Comparison of ENCODE assay signal across 1 cellular context in genomic region chr1:173865468-173866164, GRCh38.
TF ChIP-seq lines count a peak whose summit lies in the region.

No MANE protein-coding gene starts in this region.

TF ChIP-seq in WTC11, 78 proteins besides CTCF, POLR2A, EP300 and RAD21 (continued from another document):
- TF ChIP-seq, protein P1, sequence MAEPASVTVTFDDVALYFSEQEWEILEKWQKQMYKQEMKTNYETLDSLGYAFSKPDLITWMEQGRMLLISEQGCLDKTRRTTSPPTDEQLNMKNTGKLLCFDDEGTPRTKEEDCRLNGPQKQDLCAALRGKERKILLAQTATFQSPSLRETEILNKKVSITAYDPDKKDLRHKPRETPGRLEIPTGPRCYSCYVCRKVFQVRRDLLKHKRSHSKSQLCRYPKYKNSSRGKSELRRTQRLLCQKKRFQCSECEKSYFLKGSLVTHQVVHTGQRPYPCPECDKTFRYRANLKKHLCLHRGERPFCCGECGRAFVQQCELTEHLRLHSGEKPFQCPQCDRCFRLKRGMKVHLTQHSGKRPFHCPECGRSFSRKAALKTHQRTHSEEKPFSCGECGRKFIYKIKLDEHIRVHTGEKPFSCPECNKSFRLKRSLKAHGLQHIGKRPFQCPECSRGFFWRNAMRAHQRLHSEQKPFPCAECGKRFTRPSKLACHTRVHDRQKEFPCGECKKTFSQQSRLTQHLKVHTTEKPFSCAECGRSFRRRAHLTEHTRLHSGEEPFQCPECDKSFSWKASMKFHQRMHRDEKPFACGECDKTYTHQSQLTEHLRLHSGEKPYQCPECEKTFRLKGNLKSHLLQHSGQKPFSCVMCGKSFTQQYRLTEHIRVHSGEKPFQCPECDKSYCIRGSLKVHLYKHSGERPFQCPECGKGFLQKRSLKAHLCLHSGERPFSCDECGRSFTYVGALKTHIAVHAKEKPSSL (CRISPR knock-in tag; conservative IDR thresholded peaks at IDR 0.05) = peak; percentile 3
- no peak for TF ChIP-seq USF1 (CRISPR knock-in tag; IDR thresholded peaks at IDR 0.05)
- TF ChIP-seq, protein P2, sequence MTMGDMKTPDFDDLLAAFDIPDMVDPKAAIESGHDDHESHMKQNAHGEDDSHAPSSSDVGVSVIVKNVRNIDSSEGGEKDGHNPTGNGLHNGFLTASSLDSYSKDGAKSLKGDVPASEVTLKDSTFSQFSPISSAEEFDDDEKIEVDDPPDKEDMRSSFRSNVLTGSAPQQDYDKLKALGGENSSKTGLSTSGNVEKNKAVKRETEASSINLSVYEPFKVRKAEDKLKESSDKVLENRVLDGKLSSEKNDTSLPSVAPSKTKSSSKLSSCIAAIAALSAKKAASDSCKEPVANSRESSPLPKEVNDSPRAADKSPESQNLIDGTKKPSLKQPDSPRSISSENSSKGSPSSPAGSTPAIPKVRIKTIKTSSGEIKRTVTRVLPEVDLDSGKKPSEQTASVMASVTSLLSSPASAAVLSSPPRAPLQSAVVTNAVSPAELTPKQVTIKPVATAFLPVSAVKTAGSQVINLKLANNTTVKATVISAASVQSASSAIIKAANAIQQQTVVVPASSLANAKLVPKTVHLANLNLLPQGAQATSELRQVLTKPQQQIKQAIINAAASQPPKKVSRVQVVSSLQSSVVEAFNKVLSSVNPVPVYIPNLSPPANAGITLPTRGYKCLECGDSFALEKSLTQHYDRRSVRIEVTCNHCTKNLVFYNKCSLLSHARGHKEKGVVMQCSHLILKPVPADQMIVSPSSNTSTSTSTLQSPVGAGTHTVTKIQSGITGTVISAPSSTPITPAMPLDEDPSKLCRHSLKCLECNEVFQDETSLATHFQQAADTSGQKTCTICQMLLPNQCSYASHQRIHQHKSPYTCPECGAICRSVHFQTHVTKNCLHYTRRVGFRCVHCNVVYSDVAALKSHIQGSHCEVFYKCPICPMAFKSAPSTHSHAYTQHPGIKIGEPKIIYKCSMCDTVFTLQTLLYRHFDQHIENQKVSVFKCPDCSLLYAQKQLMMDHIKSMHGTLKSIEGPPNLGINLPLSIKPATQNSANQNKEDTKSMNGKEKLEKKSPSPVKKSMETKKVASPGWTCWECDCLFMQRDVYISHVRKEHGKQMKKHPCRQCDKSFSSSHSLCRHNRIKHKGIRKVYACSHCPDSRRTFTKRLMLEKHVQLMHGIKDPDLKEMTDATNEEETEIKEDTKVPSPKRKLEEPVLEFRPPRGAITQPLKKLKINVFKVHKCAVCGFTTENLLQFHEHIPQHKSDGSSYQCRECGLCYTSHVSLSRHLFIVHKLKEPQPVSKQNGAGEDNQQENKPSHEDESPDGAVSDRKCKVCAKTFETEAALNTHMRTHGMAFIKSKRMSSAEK (CRISPR knock-in tag; IDR thresholded peaks at IDR 0.05; ENCODE audit: borderline replicate concordance) = peak; percentile 15; the same call in 1 of the 2 replicates
- peak; percentile 9; the same call in 1 of the 2 replicates for TF ChIP-seq ERG (CRISPR knock-in tag; IDR thresholded peaks at IDR 0.05)
- peak; percentile 63 for TF ChIP-seq ZNF671 (CRISPR knock-in tag; IDR thresholded peaks at IDR 0.05)
- TF ChIP-seq STAT6 (CRISPR knock-in tag; conservative IDR thresholded peaks at IDR 0.05; ENCODE audit: low read depth) = no peak
- TF ChIP-seq RORB (CRISPR knock-in tag; IDR thresholded peaks at IDR 0.05) = no peak; the same call in 1 of the 2 replicates
- no peak for TF ChIP-seq HMGXB4 (CRISPR knock-in tag; IDR thresholded peaks at IDR 0.05)
- TF ChIP-seq, protein P3, sequence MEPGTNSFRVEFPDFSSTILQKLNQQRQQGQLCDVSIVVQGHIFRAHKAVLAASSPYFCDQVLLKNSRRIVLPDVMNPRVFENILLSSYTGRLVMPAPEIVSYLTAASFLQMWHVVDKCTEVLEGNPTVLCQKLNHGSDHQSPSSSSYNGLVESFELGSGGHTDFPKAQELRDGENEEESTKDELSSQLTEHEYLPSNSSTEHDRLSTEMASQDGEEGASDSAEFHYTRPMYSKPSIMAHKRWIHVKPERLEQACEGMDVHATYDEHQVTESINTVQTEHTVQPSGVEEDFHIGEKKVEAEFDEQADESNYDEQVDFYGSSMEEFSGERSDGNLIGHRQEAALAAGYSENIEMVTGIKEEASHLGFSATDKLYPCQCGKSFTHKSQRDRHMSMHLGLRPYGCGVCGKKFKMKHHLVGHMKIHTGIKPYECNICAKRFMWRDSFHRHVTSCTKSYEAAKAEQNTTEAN (CRISPR knock-in tag; IDR thresholded peaks at IDR 0.05) = no peak
- no peak for TF ChIP-seq SMAD4 (CRISPR knock-in tag; IDR thresholded peaks at IDR 0.05)
- TF ChIP-seq GTF2I (CRISPR knock-in tag; conservative IDR thresholded peaks at IDR 0.05) = no peak
- peak; percentile 44 for TF ChIP-seq NFATC4 (CRISPR knock-in tag; IDR thresholded peaks at IDR 0.05)
- no peak for TF ChIP-seq ZNF263 (CRISPR knock-in tag; IDR thresholded peaks at IDR 0.05; ENCODE audit: low read depth)
- no peak for TF ChIP-seq EMX1 (CRISPR knock-in tag; IDR thresholded peaks at IDR 0.05)
- no peak for TF ChIP-seq OVOL2 (CRISPR knock-in tag; IDR thresholded peaks at IDR 0.05; ENCODE audit: borderline replicate concordance)
- no peak for TF ChIP-seq KAT7 (CRISPR knock-in tag; IDR thresholded peaks at IDR 0.05; ENCODE audit: borderline replicate concordance)
- TF ChIP-seq SP1 (CRISPR knock-in tag; conservative IDR thresholded peaks at IDR 0.05) = peak; percentile 19; the same call in 1 of the 2 replicates
- no peak for TF ChIP-seq CREM (CRISPR knock-in tag; IDR thresholded peaks at IDR 0.05)
- no peak for TF ChIP-seq ZBTB21 (CRISPR knock-in tag; IDR thresholded peaks at IDR 0.05; ENCODE audit: borderline replicate concordance)
- TF ChIP-seq NR1H2 (CRISPR knock-in tag; IDR thresholded peaks at IDR 0.05) = no peak
- TF ChIP-seq, protein P4, sequence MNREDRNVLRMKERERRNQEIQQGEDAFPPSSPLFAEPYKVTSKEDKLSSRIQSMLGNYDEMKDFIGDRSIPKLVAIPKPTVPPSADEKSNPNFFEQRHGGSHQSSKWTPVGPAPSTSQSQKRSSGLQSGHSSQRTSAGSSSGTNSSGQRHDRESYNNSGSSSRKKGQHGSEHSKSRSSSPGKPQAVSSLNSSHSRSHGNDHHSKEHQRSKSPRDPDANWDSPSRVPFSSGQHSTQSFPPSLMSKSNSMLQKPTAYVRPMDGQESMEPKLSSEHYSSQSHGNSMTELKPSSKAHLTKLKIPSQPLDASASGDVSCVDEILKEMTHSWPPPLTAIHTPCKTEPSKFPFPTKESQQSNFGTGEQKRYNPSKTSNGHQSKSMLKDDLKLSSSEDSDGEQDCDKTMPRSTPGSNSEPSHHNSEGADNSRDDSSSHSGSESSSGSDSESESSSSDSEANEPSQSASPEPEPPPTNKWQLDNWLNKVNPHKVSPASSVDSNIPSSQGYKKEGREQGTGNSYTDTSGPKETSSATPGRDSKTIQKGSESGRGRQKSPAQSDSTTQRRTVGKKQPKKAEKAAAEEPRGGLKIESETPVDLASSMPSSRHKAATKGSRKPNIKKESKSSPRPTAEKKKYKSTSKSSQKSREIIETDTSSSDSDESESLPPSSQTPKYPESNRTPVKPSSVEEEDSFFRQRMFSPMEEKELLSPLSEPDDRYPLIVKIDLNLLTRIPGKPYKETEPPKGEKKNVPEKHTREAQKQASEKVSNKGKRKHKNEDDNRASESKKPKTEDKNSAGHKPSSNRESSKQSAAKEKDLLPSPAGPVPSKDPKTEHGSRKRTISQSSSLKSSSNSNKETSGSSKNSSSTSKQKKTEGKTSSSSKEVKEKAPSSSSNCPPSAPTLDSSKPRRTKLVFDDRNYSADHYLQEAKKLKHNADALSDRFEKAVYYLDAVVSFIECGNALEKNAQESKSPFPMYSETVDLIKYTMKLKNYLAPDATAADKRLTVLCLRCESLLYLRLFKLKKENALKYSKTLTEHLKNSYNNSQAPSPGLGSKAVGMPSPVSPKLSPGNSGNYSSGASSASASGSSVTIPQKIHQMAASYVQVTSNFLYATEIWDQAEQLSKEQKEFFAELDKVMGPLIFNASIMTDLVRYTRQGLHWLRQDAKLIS (CRISPR knock-in tag; IDR thresholded peaks at IDR 0.05; ENCODE audit: borderline replicate concordance) = no peak
- no peak for TF ChIP-seq IRF2 (CRISPR knock-in tag; IDR thresholded peaks at IDR 0.05; ENCODE audit: borderline replicate concordance, low read depth)
- no peak for TF ChIP-seq ATF1 (CRISPR knock-in tag; IDR thresholded peaks at IDR 0.05)
- TF ChIP-seq HMGA2 (CRISPR knock-in tag; IDR thresholded peaks at IDR 0.05) = no peak
- no peak for TF ChIP-seq ZNF396 (CRISPR knock-in tag; IDR thresholded peaks at IDR 0.05; ENCODE audit: borderline replicate concordance)
- TF ChIP-seq FOXJ3 (CRISPR knock-in tag; IDR thresholded peaks at IDR 0.05; ENCODE audit: borderline replicate concordance) = no peak
- no peak for TF ChIP-seq JAZF1 (CRISPR knock-in tag; IDR thresholded peaks at IDR 0.05)
